Comparison of ENCODE assay signal across 23 cellular contexts in the genomic region with DNA sequence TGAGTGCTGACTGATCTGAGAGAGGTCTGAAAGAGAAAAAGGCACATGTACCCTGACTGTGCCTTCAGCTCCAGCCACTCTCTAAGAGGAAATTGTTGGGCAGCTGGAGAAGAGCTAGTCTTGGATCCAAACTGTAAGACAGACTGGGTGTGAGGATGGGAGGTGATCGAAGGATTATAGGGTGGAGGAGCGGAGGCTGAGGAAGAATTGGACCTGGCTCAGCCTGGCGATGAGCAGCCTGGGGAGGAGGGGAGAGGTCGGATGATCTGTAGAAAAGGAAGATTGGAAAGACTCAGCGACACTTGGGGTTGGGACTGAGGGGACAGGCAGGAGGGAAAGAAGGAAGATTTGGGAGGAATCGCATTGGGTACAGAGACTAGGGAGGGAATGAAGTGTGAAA.
"Had no signal": no experiment of that assay in that cellular context is flagged by ENCODE, and none has a peak within 500 bp of the region (broad histone marks: within the 10 kb centered on the region; RNA-seq: fewer than 3 reads in every experiment).

No MANE protein-coding gene starts in this region.

- H3K4me1 Mint-ChIP-seq: activated CD4-positive, alpha-beta T cell treated with anti-CD3 and anti-CD28 coated beads for 36 hours; activated naive CD8-positive, alpha-beta T cell treated with anti-CD3 and anti-CD28 coated beads for 36 hours had no signal

- H3K9me3 Mint-ChIP-seq: activated naive CD4-positive, alpha-beta T cell treated with anti-CD3 and anti-CD28 coated beads for 36 hours; activated naive CD8-positive, alpha-beta T cell treated with anti-CD3 and anti-CD28 coated beads for 36 hours; activated T-helper 1 cell treated with anti-CD3 and anti-CD28 coated beads, Interleukin-12 subunit alpha, Interleukin-12 subunit beta, Interleukin-2, Interleukin-4 antibody, amounts not matched to agents 30 ng/mL and 10 ng/mL and 1 ng/mL, durations not matched to agents 14 hours and 24 hours and 36 hours; natural killer cell treated with Interleukin-12 subunit alpha and Interleukin-12 subunit beta and Interleukin-15 and Interleukin-18, amount 100 ng/mL, for 72 hours; T-helper 2 cell treated with Interferon-gamma antibody and Interleukin-4, amounts not matched to agents 5 μg/mL and 100 μg/mL, for 36 hours had no signal

- H3K36me3 Mint-ChIP-seq: activated naive CD8-positive, alpha-beta T cell treated with anti-CD3 and anti-CD28 coated beads for 36 hours; natural killer cell treated with Interleukin-12 subunit alpha and Interleukin-12 subunit beta and Interleukin-15 and Interleukin-18, amount 100 ng/mL, for 72 hours had no signal

- H3K4me3 Mint-ChIP-seq: activated CD4-positive, alpha-beta T cell treated with anti-CD3 and anti-CD28 coated beads for 36 hours; activated naive CD4-positive, alpha-beta T cell treated with anti-CD3 and anti-CD28 coated beads for 36 hours; activated naive CD8-positive, alpha-beta T cell treated with anti-CD3 and anti-CD28 coated beads for 36 hours; activated T-helper 1 cell treated with anti-CD3 and anti-CD28 coated beads, Interleukin-12 subunit alpha, Interleukin-12 subunit beta, Interleukin-2, Interleukin-4 antibody, amounts not matched to agents 30 ng/mL and 10 ng/mL and 1 ng/mL, durations not matched to agents 14 hours and 24 hours and 36 hours; natural killer cell treated with Interleukin-12 subunit alpha and Interleukin-12 subunit beta and Interleukin-15 and Interleukin-18, amount 100 ng/mL, for 72 hours; T-helper 2 cell treated with Interferon-gamma antibody and Interleukin-4, amounts not matched to agents 5 μg/mL and 100 μg/mL, for 36 hours had no signal

- H3K27ac Mint-ChIP-seq: activated CD4-positive, alpha-beta T cell treated with anti-CD3 and anti-CD28 coated beads for 36 hours; activated naive CD4-positive, alpha-beta T cell treated with anti-CD3 and anti-CD28 coated beads for 36 hours; activated naive CD8-positive, alpha-beta T cell treated with anti-CD3 and anti-CD28 coated beads for 36 hours; activated T-helper 1 cell treated with anti-CD3 and anti-CD28 coated beads, Interleukin-12 subunit alpha, Interleukin-12 subunit beta, Interleukin-2, Interleukin-4 antibody, amounts not matched to agents 30 ng/mL and 10 ng/mL and 1 ng/mL, durations not matched to agents 14 hours and 24 hours and 36 hours; natural killer cell treated with Interleukin-12 subunit alpha and Interleukin-12 subunit beta and Interleukin-15 and Interleukin-18, amount 100 ng/mL, for 72 hours; T-helper 2 cell treated with Interferon-gamma antibody and Interleukin-4, amounts not matched to agents 5 μg/mL and 100 μg/mL, for 36 hours had no signal

- DNase-seq: activated CD4-positive, alpha-beta T cell treated with anti-CD3 and anti-CD28 coated beads for 36 hours; activated CD4-positive, CD25-positive, alpha-beta regulatory T cell; activated effector memory CD4-positive, alpha-beta T cell treated with anti-CD3 and anti-CD28 coated beads, Interleukin-2, amount 50 U/mL, for 16 hours; activated naive CD4-positive, alpha-beta T cell treated with anti-CD3 and anti-CD28 coated beads for 36 hours; activated naive CD8-positive, alpha-beta T cell treated with anti-CD3 and anti-CD28 coated beads for 36 hours; activated T-cell treated with anti-CD3 and anti-CD28 coated beads, Interleukin-2, amount 50 U/mL, for 1 hour; amniotic stem cell; brain microvascular endothelial cell; caudate nucleus; esophagus squamous epithelium; foreskin melanocyte; left lung; mucosa of descending colon; pancreas; retina; stimulated activated CD4-positive, alpha-beta T cell treated with anti-CD3 and anti-CD28 coated beads, Interleukin-12 subunit alpha, Interleukin-12 subunit beta, amount 100 ng/mL, for 4 hours; stimulated activated CD4-positive, alpha-beta T cell treated with anti-CD3 and anti-CD28 coated beads, Interleukin-4, amount 100 ng/mL, for 1 hour; stimulated activated naive CD8-positive, alpha-beta T cell treated with anti-CD3 and anti-CD28 coated beads, Interleukin-15, Interleukin-2, amounts not matched to agents 100 U/mL and 50 U/mL, for 24 hours; T-helper 1 cell; upper lobe of left lung had no signal

- H3K27me3 Mint-ChIP-seq: activated naive CD8-positive, alpha-beta T cell treated with anti-CD3 and anti-CD28 coated beads for 36 hours had no signal
